ENCODE assay signal across 1 cellular context in genomic region chr1:212814989-212815388, GRCh38.
TF ChIP-seq lines count a peak whose summit lies in the region.

No MANE protein-coding gene starts in this region.

TF ChIP-seq in endothelial cell of umbilical vein, 7 proteins besides CTCF, POLR2A, EP300 and RAD21:
- TF ChIP-seq GATA2 (IDR thresholded peaks at IDR 0.05; ENCODE audit: insufficient read depth, insufficient read length, low read depth, low read length) (no peak), EZH2 (IDR thresholded peaks at IDR 0.05; ENCODE audit: borderline replicate concordance, low read depth, low read length, severe bottlenecking) (no peak), POLR2AphosphoS5 (IDR thresholded peaks at IDR 0.05; ENCODE audit: insufficient read depth, low read depth, low read length) (no peak), MYC (IDR thresholded peaks at IDR 0.05; ENCODE audit: low read depth, low read length) (no peak), JUN (IDR thresholded peaks at IDR 0.05; ENCODE audit: borderline replicate concordance, insufficient read depth, insufficient read length, low read depth) (no peak), FOS (IDR thresholded peaks at IDR 0.05; ENCODE audit: borderline replicate concordance, insufficient read depth, low read length) (no peak), MAX (IDR thresholded peaks at IDR 0.05; ENCODE audit: insufficient read depth, insufficient read length) (no peak)
